In the genomic region with DNA sequence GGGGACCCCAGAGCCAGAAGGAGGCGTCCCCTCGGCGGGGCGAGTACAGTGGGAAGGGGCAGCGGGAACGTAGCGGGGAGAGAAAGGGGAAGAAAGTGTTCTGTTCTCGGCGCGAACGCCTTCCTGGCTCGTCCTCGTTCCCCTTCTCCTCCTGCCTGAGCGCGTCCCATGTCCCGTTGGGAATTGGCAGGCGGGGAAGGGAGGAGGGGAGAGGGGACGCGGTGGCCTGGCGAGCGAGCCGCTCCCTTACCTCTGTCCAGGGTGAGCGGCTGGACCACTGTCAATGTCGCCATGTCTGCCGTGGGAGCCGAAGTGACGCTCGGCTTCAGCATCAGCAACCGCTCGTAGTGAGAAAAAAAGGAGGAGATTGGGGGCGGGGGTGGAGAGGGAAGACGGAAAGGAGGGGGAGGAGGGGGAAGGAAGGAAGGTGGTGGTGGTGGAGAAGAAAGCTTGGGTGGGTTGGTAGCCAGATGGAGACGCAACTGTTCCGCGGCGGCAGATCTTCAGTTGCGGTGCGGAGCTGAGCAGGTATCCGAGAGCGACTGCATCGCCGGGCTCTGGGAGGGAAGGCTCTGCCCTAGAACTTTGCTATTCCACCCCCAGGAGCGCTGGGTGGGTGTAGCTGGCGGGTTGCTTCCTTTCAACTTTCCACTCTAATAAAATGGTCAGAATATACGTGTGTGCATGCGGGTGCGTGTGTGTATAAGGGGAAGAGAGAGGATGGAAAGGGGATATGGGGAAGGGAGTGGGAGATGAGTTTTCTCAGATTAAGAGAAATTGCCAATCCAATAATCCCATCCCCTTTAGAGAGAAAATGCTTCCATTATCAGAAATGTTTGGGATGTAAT, we compare ENCODE assay signal across 9 cellular contexts. TPM values are rescaled to one million over a fixed set of nuclear protein-coding genes. Genes with fewer than 3 reads are reported as not detected.
DNase-seq lines count a peak whose midpoint lies in the region; ATAC-seq and TF ChIP-seq lines count a peak whose summit lies in the region.
"Had no signal": no experiment of that assay in that cellular context is flagged by ENCODE, and none has a peak within 500 bp of the region (broad histone marks: within the 10 kb centered on the region; RNA-seq: fewer than 3 reads in every experiment).

A gene with protein sequence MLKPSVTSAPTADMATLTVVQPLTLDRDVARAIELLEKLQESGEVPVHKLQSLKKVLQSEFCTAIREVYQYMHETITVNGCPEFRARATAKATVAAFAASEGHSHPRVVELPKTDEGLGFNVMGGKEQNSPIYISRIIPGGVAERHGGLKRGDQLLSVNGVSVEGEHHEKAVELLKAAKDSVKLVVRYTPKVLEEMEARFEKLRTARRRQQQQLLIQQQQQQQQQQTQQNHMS (minus strand): TSS at position 544 of the 848 bp plus-strand sequence. CDS start 212 bp downstream, at position 332.

- H3K9me3 Mint-ChIP-seq in neural crest cell = no peaks in the 10 kb centered on the region

- H3K4me3 ChIP-seq in SJCRH30 = peak within 1 kb of the TSS; percentile 97

- H3K36me3 ChIP-seq in SJCRH30 = no peaks in the 10 kb centered on the region; the same call in 1 of the 2 replicates

- H3K27me3 Mint-ChIP-seq in neural crest cell (ENCODE audit: low read depth) = peaks cover 44% of the 10 kb centered on the region

- H3K4me1 ChIP-seq in SJCRH30 (peaks cover 14% of the 10 kb centered on the region), foreskin keratinocyte (no peaks in the 10 kb centered on the region)

- TF ChIP-seq CTCF in foreskin keratinocyte (conservative IDR thresholded peaks at IDR 0.05) (no peak), neural crest cell (conservative IDR thresholded peaks at IDR 0.05) (no peak)

- peak within 1 kb of the TSS; percentile 31 for H3K27ac Mint-ChIP-seq in neural crest cell (ENCODE audit: unreplicated experiment)
- H3K27ac Mint-ChIP-seq: naive B cell had no signal

- H3K4me1 Mint-ChIP-seq in neural crest cell = peaks cover 8% of the 10 kb centered on the region

- TF ChIP-seq POLR2A in GM19193 (IDR thresholded peaks at IDR 0.05; ENCODE audit: extremely low read depth, insufficient read depth, insufficient read length) = peak; percentile 61

- H3K36me3 Mint-ChIP-seq in neural crest cell (ENCODE audit: low read depth) = no peaks in the 10 kb centered on the region
- H3K36me3 Mint-ChIP-seq: naive B cell had no signal

- H3K27ac ChIP-seq in SJCRH30 (peak within 1 kb of the TSS; percentile 91), foreskin keratinocyte (no peak within 1 kb of the TSS)

- no peaks in the 10 kb centered on the region for H3K27me3 ChIP-seq in SJCRH30
- peaks cover 65% of the 10 kb centered on the region for H3K27me3 ChIP-seq in foreskin keratinocyte

- peak within 1 kb of the TSS; percentile 96 for H3K4me3 Mint-ChIP-seq in neural crest cell

- DNase-seq in AG20443 (ENCODE audit: low spot score) (peak; percentile 61), SJCRH30 (peak; percentile 71 to 78), foreskin keratinocyte (peak in 1 of 2 donors; percentile 22), neural crest cell (ENCODE audit: low read depth, low spot score) (peak; percentile 41), retina (no peak)
- DNase-seq: naive B cell had no signal

- H3K9me3 ChIP-seq in SJCRH30 (replicated peaks) = no peaks in the 10 kb centered on the region

- ATAC-seq in HG03432 (IDR thresholded peaks at IDR 0.05; ENCODE audit: unreplicated experiment) (peak; percentile 20), foreskin keratinocyte (peak; percentile 52), GM18861 (IDR thresholded peaks at IDR 0.05; ENCODE audit: unreplicated experiment) (no peak)

RNA-seq across cellular contexts. Expression of the gene that starts here (rescaled TPM):
- 52.2 and 57.8 TPM in 2 replicates for total RNA-seq in SJCRH30 (2014; rRNA removed; shearing (Covaris generic))
- total RNA-seq in foreskin keratinocyte (not detected in 2 replicates), neural crest cell (5.8 and 6.2 TPM in 2 replicates)
- not detected in 2 replicates for polyA plus RNA-seq in foreskin keratinocyte

Comparison
In these comparisons a context has a peak if more than half of its experiments do, and no peak if none do; other contexts are left out.
1. Peak in ATAC-seq in foreskin keratinocyte; RNA of the gene not detected or under 1 TPM.